ENCODE assay signal across 21 cellular contexts in genomic region chr6:168722397-168722796, GRCh38.
"Had no signal": no experiment of that assay in that cellular context is flagged by ENCODE, and none has a peak within 500 bp of the region (broad histone marks: within the 10 kb centered on the region; RNA-seq: fewer than 3 reads in every experiment).

No MANE protein-coding gene starts in this region.

- H3K4me1 ChIP-seq: colonic mucosa, esophagus squamous epithelium, foreskin keratinocyte, gastrocnemius medialis, gastroesophageal sphincter, heart left ventricle, heart right ventricle had no signal

- DNase-seq: colonic mucosa; cortex of kidney; dermis blood vessel endothelial cell; dorsolateral prefrontal cortex; effector CD4-positive, alpha-beta T cell; effector CD8-positive, alpha-beta T cell; effector memory CD4-positive, alpha-beta T cell; effector memory CD8-positive, alpha-beta T cell; endodermal cell; erythroblast; esophagus squamous epithelium; foreskin fibroblast; foreskin keratinocyte; foreskin melanocyte; gastrocnemius medialis; glutamatergic neuron; head of caudate nucleus; heart left ventricle; heart right ventricle had no signal

- H3K36me3 ChIP-seq: colonic mucosa, esophagus squamous epithelium, gastrocnemius medialis, gastroesophageal sphincter, heart left ventricle, heart right ventricle had no signal

- H3K27me3 ChIP-seq: colonic mucosa, foreskin keratinocyte, gastrocnemius medialis, gastroesophageal sphincter, heart left ventricle had no signal

- H3K27ac ChIP-seq: colonic mucosa, dorsolateral prefrontal cortex, epithelial cell of prostate, esophagus squamous epithelium, foreskin keratinocyte, gastrocnemius medialis, gastroesophageal sphincter, heart left ventricle, heart right ventricle had no signal

- H3K9me3 ChIP-seq: colonic mucosa, esophagus squamous epithelium, gastrocnemius medialis had no signal

- H3K4me3 ChIP-seq: colonic mucosa, dorsolateral prefrontal cortex, esophagus squamous epithelium, gastrocnemius medialis, gastroesophageal sphincter, heart left ventricle, heart right ventricle had no signal
